In genomic region chr7:120950026-120950538, GRCh38 we compare ENCODE assay signal across 8 cellular contexts. TPM values are rescaled to one million over a fixed set of nuclear protein-coding genes. Genes with fewer than 3 reads are reported as not detected.
A peak's percentile ranks its signal among the peaks of the same experiment; 100 is the strongest.
DNase-seq lines count a peak whose midpoint lies in the region; ATAC-seq and TF ChIP-seq lines count a peak whose summit lies in the region.

No MANE protein-coding gene starts in this region.

- no peak overlapping the region for H3K23ac ChIP-seq in trophoblast cell (ENCODE audit: low read length)

- no peaks in the 10 kb centered on the region for H3K9me3 Mint-ChIP-seq in endothelial cell (ENCODE audit: unreplicated experiment)

- H4K91ac ChIP-seq in trophoblast cell (ENCODE audit: low read depth, low read length): no peak overlapping the region

- peak overlapping the region; percentile 69 for H3K4me2 ChIP-seq in DOHH2 (ENCODE audit: low read length)
- H3K4me2 ChIP-seq in PC-3 (ENCODE audit: low read length): peak overlapping the region; percentile 95
- H3K4me2 ChIP-seq in trophoblast cell (ENCODE audit: low read length): peak overlapping the region; percentile 96

- H2AK5ac ChIP-seq in trophoblast cell (ENCODE audit: low read length): no peak overlapping the region

- no peak overlapping the region for H2BK120ac ChIP-seq in trophoblast cell (ENCODE audit: insufficient read depth, low read length, poor library complexity)

- no peak overlapping the region for H3K14ac ChIP-seq in trophoblast cell (ENCODE audit: low read length)

- H2BK12ac ChIP-seq in trophoblast cell (ENCODE audit: low read length): no peak overlapping the region

- H3K4me1 ChIP-seq in DOHH2 (ENCODE audit: control insufficient read depth, low read length) (peaks cover 23% of the 10 kb centered on the region), PC-3 (ENCODE audit: insufficient read depth, low read length) (peaks cover 11% of the 10 kb centered on the region; the same call in 1 of the 2 replicates), trophoblast cell (ENCODE audit: control insufficient read depth in 1 of 2, insufficient read depth in 2 of 2, low read length in 2 of 2) (peaks cover 0 to 1% of the 10 kb centered on the region in 2 experiments)

- H3K79me2 ChIP-seq in DOHH2 (ENCODE audit: control insufficient read depth, low read length) (peaks cover 43% of the 10 kb centered on the region), PC-3 (ENCODE audit: low read length) (peaks cover 28% of the 10 kb centered on the region), trophoblast cell (ENCODE audit: control insufficient read depth, insufficient read depth, low read length, poor library complexity) (peaks cover 2% of the 10 kb centered on the region)

- POLR2A ChIA-PET in PC-3 (lab: Charles Lee; ENCODE audit: unreplicated experiment): interaction anchor here (0.6 to 0.7 kb wide), 3 partner anchors 12 to 133 kb away, joined by 5 to 17 read pairs (median 15); no protein-coding TSS in a partner anchor

- no peaks in the 10 kb centered on the region for H3K27me3 ChIP-seq in DOHH2 (ENCODE audit: control insufficient read depth, low read length)
- H3K27me3 ChIP-seq in PC-3 (ENCODE audit: low read length): no peaks in the 10 kb centered on the region
- no peaks in the 10 kb centered on the region for H3K27me3 ChIP-seq in trophoblast cell (ENCODE audit: insufficient read depth, low read length)

- H3K79me1 ChIP-seq in trophoblast cell (ENCODE audit: low read length): peaks cover 2% of the 10 kb centered on the region

- ATAC-seq in PC-3: no peak
- no peak for ATAC-seq in GM21423 (IDR thresholded peaks at IDR 0.05; ENCODE audit: unreplicated experiment)

- intact Hi-C loops in PC-3 (cut with micrococcal nuclease) (loop anchor here (5.0 kb wide), 1 partner anchor 208 kb away; no protein-coding TSS in a partner anchor), lower leg skin (cut with DNase I; ENCODE audit: low total_unique reads) (loop anchor here (2.0 kb wide), 1 partner anchor 41 kb away; no protein-coding TSS in a partner anchor)

- H3K36me3 ChIP-seq in DOHH2 (ENCODE audit: control insufficient read depth, low read length) (peaks cover 38% of the 10 kb centered on the region), PC-3 (ENCODE audit: low read depth, low read length) (peaks cover 12% of the 10 kb centered on the region; the same call in 1 of the 2 replicates), trophoblast cell (ENCODE audit: control insufficient read depth in 1 of 2, insufficient read depth in 2 of 2, low read length in 2 of 2) (peaks cover 1 to 4% of the 10 kb centered on the region in 2 experiments)

- peaks cover 5% of the 10 kb centered on the region for H3K4me1 Mint-ChIP-seq in endothelial cell (ENCODE audit: unreplicated experiment)

- H3K36me3 Mint-ChIP-seq in endothelial cell (ENCODE audit: low read depth, unreplicated experiment): no peaks in the 10 kb centered on the region

- H3K4me3 ChIP-seq in DOHH2 (ENCODE audit: low read length) (peak overlapping the region; percentile 97), PC-3 (ENCODE audit: low read length) (peak overlapping the region; percentile 93), trophoblast cell (ENCODE audit: low read depth, low read length) (no peak overlapping the region), lower leg skin (ENCODE audit: low read depth, poor library complexity, severe bottlenecking) (no peak overlapping the region)

- H2BK5ac ChIP-seq in trophoblast cell (ENCODE audit: low read depth, low read length, poor library complexity): no peak overlapping the region

- no CpG with 5 or more reads among the region's 10 CpGs for WGBS in trophoblast cell (ENCODE audit: extremely low coverage, insufficient coverage, insufficient read length)
- WGBS in lower leg skin, 2 donors: 2 to 3% methylated on average over 10 of the region's 10 CpGs

- CTCF ChIA-PET in PC-3 (lab: Charles Lee): interaction anchor here (0.6 to 0.7 kb wide), 3 partner anchors 39 to 578 kb away, joined by 4 to 8 read pairs (median 5); no protein-coding TSS in a partner anchor

- H3K18ac ChIP-seq in trophoblast cell (ENCODE audit: low read length): no peak overlapping the region

- no peak overlapping the region for H4K8ac ChIP-seq in trophoblast cell (ENCODE audit: low read depth, low read length)

- TSS peak; percentile 49 for BruUV-seq in PC-3 (replicated peaks; lab: Mats Ljungman, UMichigan)

- TF ChIP-seq POLR2A in lower leg skin (IDR thresholded peaks at IDR 0.05): no peak

- no peak for TF ChIP-seq CTCF in DOHH2 (IDR thresholded peaks at IDR 0.05; ENCODE audit: low read depth, low read length, poor library complexity, severe bottlenecking)
- no peak for TF ChIP-seq CTCF in PC-3 (conservative IDR thresholded peaks at IDR 0.05; ENCODE audit: low read depth, low read length)
- no peak for TF ChIP-seq CTCF in endothelial cell (IDR thresholded peaks at IDR 0.05; ENCODE audit: unreplicated experiment)
- TF ChIP-seq CTCF in lower leg skin (IDR thresholded peaks at IDR 0.05): no peak

- H3K4ac ChIP-seq in trophoblast cell (ENCODE audit: low read depth, low read length): no peak overlapping the region

- H3K9me3 ChIP-seq in DOHH2 (ENCODE audit: control insufficient read depth, insufficient read depth, low read length) (no peaks in the 10 kb centered on the region), PC-3 (ENCODE audit: low read length) (no peaks in the 10 kb centered on the region), trophoblast cell (ENCODE audit: insufficient read depth, low read depth, low read length) (no peaks in the 10 kb centered on the region)

- peaks cover 3% of the 10 kb centered on the region for H3K27me3 Mint-ChIP-seq in endothelial cell (ENCODE audit: unreplicated experiment)

- peak overlapping the region; percentile 97 for H2AFZ ChIP-seq in PC-3 (ENCODE audit: low read length)
- H2AFZ ChIP-seq in trophoblast cell (ENCODE audit: insufficient read depth, low read length, poor library complexity): no peak overlapping the region

- H3K9ac ChIP-seq in PC-3 (ENCODE audit: low read length) (peak overlapping the region; percentile 99), trophoblast cell (ENCODE audit: low read length) (no peak overlapping the region)

- no peaks in the 10 kb centered on the region for H4K20me1 ChIP-seq in DOHH2 (ENCODE audit: control insufficient read depth, insufficient read depth, low read depth, low read length)
- peaks cover 11% of the 10 kb centered on the region for H4K20me1 ChIP-seq in PC-3 (ENCODE audit: low read length)

- no peaks in the 10 kb centered on the region for H3K9me2 ChIP-seq in DOHH2 (replicated peaks; ENCODE audit: control insufficient read depth, low read length)
- no peaks in the 10 kb centered on the region for H3K9me2 ChIP-seq in PC-3 (replicated peaks; ENCODE audit: low read length)

- no peak for DNase-seq in PC-3
- no peak for DNase-seq in endothelial cell (ENCODE audit: low spot score)
- no peak for DNase-seq in trophoblast cell
- no peak for DNase-seq in NCI-H1105 treated with DMSO at 0.1 percent for 48 hours (lab: John Stamatoyannopoulos, UW)
- DNase-seq in lower leg skin (ENCODE audit: low spot score in 2 of 2): no peak
- no peak for DNase-seq in cerebellum (ENCODE audit: low spot score)

- peak overlapping the region; percentile 92 for H3K4me3 Mint-ChIP-seq in endothelial cell (ENCODE audit: unreplicated experiment)

- H3K27ac Mint-ChIP-seq in endothelial cell (ENCODE audit: unreplicated experiment): peak overlapping the region; percentile 91

- H3K27ac ChIP-seq in DOHH2 (ENCODE audit: low read depth, low read length) (peak overlapping the region; percentile 58), PC-3 (ENCODE audit: low read length) (no peak overlapping the region), trophoblast cell (ENCODE audit: low read depth, low read length) (no peak overlapping the region)

- H3F3A ChIP-seq in DOHH2 (ENCODE audit: control insufficient read depth, insufficient read depth) (no peaks in the 10 kb centered on the region), PC-3 (ENCODE audit: low read length, unreplicated experiment) (no peaks in the 10 kb centered on the region)

- H4K12ac ChIP-seq in trophoblast cell (ENCODE audit: low read depth, low read length): no peak overlapping the region

RNA-seq across cellular contexts. Expression of gene ING3, which starts 0.5 kb away (rescaled TPM):
- 12.4 and 12.8 TPM in 2 replicates for total RNA-seq in PC-3 (2014; rRNA removed)
- 15.6 TPM for total RNA-seq in endothelial cell (ENCODE audit: unreplicated experiment)
- 10.3 and 11.2 TPM in 2 replicates for polyA plus RNA-seq in trophoblast cell (2013)
- total RNA-seq in lower leg skin: 10 to 100 TPM in 2 of 4 donors, 1 to 10 TPM in 2; 6.6 to 11.4 (median 9.8) TPM
- 31.8 TPM for total RNA-seq in cerebellum

RNA-seq across cellular contexts. Expression of gene CPED1, which starts 38.4 kb away (rescaled TPM):
- total RNA-seq in PC-3 (2014; rRNA removed) (1.8 and 2.2 TPM in 2 replicates), endothelial cell (ENCODE audit: unreplicated experiment) (1.8 TPM), lower leg skin (1 to 10 TPM; 1.9 to 4.4 (median 3.7) TPM), cerebellum (6.0 TPM)
- polyA plus RNA-seq in trophoblast cell (2013): 0.05 and 0.07 TPM in 2 replicates

Comparison
In these comparisons a context has a peak if more than half of its experiments do, and no peak if none do; other contexts are left out.
1. H3K4me3 ChIP-seq: peak in DOHH2 (single experiment) and PC-3 (single experiment); none in trophoblast cell (single experiment) and lower leg skin (single experiment).
2. Peak in every context shown above with its lines, with median percentiles within 50 percentile points of each other: H3K4me2 ChIP-seq.